In genomic region chr16:75695708-75696107, GRCh38 we compare ENCODE assay signal across 1 cellular context.
A peak's percentile ranks its signal among the peaks of the same experiment; 100 is the strongest.
TF ChIP-seq lines count a peak whose summit lies in the region.

No MANE protein-coding gene starts in this region.

TF ChIP-seq in K562, 482 proteins besides CTCF, POLR2A, EP300 and RAD21:
- TF ChIP-seq ZNF239 (CRISPR knock-in tag; IDR thresholded peaks at IDR 0.05) (no peak), KAT2B (IDR thresholded peaks at IDR 0.05; ENCODE audit: low read depth, low read length) (no peak), TEAD2 (tag; IDR thresholded peaks at IDR 0.05) (no peak), DACH1 (IDR thresholded peaks at IDR 0.05; ENCODE audit: partially characterized antibody) (peak; percentile 76), TAF15 (IDR thresholded peaks at IDR 0.05; ENCODE audit: low read depth, low read length) (no peak), ZBTB43 (CRISPR knock-in tag; IDR thresholded peaks at IDR 0.05) (no peak), TFAP4 (CRISPR knock-in tag; IDR thresholded peaks at IDR 0.05; ENCODE audit: borderline replicate concordance) (peak; percentile 36; the same call in 1 of the 2 replicates), SMC3 (conservative IDR thresholded peaks at IDR 0.05; ENCODE audit: insufficient read depth, low read depth, low read length) (no peak), PTBP1 (IDR thresholded peaks at IDR 0.05; ENCODE audit: low read depth, low read length) (no peak), KDM1A (IDR thresholded peaks at IDR 0.05) (peak in 1 of 2 experiments; percentile 21; a peak in 1 of 4 replicates)
- TF ChIP-seq, protein P1, sequence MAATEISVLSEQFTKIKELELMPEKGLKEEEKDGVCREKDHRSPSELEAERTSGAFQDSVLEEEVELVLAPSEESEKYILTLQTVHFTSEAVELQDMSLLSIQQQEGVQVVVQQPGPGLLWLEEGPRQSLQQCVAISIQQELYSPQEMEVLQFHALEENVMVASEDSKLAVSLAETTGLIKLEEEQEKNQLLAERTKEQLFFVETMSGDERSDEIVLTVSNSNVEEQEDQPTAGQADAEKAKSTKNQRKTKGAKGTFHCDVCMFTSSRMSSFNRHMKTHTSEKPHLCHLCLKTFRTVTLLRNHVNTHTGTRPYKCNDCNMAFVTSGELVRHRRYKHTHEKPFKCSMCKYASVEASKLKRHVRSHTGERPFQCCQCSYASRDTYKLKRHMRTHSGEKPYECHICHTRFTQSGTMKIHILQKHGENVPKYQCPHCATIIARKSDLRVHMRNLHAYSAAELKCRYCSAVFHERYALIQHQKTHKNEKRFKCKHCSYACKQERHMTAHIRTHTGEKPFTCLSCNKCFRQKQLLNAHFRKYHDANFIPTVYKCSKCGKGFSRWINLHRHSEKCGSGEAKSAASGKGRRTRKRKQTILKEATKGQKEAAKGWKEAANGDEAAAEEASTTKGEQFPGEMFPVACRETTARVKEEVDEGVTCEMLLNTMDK (IDR thresholded peaks at IDR 0.05; ENCODE audit: borderline replicate concordance, insufficient read depth, low read depth, low read length, poor library complexity, severe bottlenecking), result peak; percentile 39
